ENCODE assay signal across 13 cellular contexts in genomic region chr3:32965617-32966213, GRCh38. TPM values are rescaled to one million over a fixed set of nuclear protein-coding genes. Genes with fewer than 3 reads are reported as not detected.
A peak's percentile ranks its signal among the peaks of the same experiment; 100 is the strongest.
DNase-seq lines count a peak whose midpoint lies in the region; ATAC-seq, FAIRE-seq and TF ChIP-seq lines count a peak whose summit lies in the region.
"Not testable (repeated sequence)": the region's sequence is repeated elsewhere in the genome, so short reads cannot be mapped to it uniquely, and the experiment has no call there.
"Had no signal": no experiment of that assay in that cellular context is flagged by ENCODE, and none has a peak within 500 bp of the region (broad histone marks: within the 10 kb centered on the region; RNA-seq: fewer than 3 reads in every experiment).

No MANE protein-coding gene starts in this region.

- not testable (repeated sequence) for H3K9ac ChIP-seq in K562 (ENCODE audit: insufficient read depth in 1 of 2, low read depth in 2 of 2, low read length in 2 of 2)

- DNase-seq in A549 (ENCODE audit: low read depth in 1 of 2, low spot score in 1 of 2); T-helper 17 cell; K562 (ENCODE audit: extremely low read depth in 1 of 4, low spot score in 3 of 4): not testable (repeated sequence)
- DNase-seq in EH (ENCODE audit: low read depth) = peak; percentile 6
- peak; percentile 24 for DNase-seq in activated CD8-positive, alpha-beta memory T cell treated with anti-CD3 and anti-CD28 coated beads for 24 hours
- DNase-seq in islet precursor cell = peak; percentile 28
- DNase-seq in stimulated activated CD8-positive, alpha-beta memory T cell treated with anti-CD3 and anti-CD28 coated beads, Interleukin-4, amount 100 ng/mL, for 48 hours = peak; percentile 18

- BruUV-seq in K562 (replicated peaks; lab: Mats Ljungman, UMichigan) = not testable (repeated sequence)

- CTCF ChIA-PET in A549 (lab: Yijun Ruan, JAX) = interaction anchor here (1.2 to 2.9 kb wide), 3 partner anchors 16 to 109 kb away, joined by 4 to 8 read pairs (median 4); no protein-coding TSS in a partner anchor
- CTCF ChIA-PET in K562 (lab: Yijun Ruan, JAX; ENCODE audit: low intra/inter-chr PET ratio) = not testable (repeated sequence)

- H3K27me3 Mint-ChIP-seq in T-helper 17 cell; activated T-helper 17 cell treated with anti-CD3 and anti-CD28 coated beads, Interleukin-2, amount 50 U/mL, for 72 hours: not testable (repeated sequence)

- not testable (repeated sequence) for TF ChIP-seq RAD21 in A549 (conservative IDR thresholded peaks at IDR 0.05 in 1 of 2, IDR thresholded peaks at IDR 0.05 in 1 of 2); K562 (CRISPR knock-in tag; conservative IDR thresholded peaks at IDR 0.05 in 1 of 2, IDR thresholded peaks at IDR 0.05 in 1 of 2)

- H2AFZ ChIP-seq in K562 (ENCODE audit: low read depth, low read length) = not testable (repeated sequence)

- peaks cover 11% of the 10 kb centered on the region for H3K9me3 Mint-ChIP-seq in activated T-helper 17 cell treated with anti-CD3 and anti-CD28 coated beads, Interleukin-2, amount 50 U/mL, for 72 hours

- TF ChIP-seq POLR2A in A549 (IDR thresholded peaks at IDR 0.05; ENCODE audit: low read length); K562 (conservative IDR thresholded peaks at IDR 0.05): not testable (repeated sequence)

- H3K4me2 ChIP-seq in A549; K562 (ENCODE audit: insufficient read depth, low read length): not testable (repeated sequence)

- not testable (repeated sequence) for H3K27me3 ChIP-seq in K562 (ENCODE audit: control insufficient read depth in 2 of 2, insufficient read depth in 2 of 2, low read length in 2 of 2)

- intact Hi-C loops in K562 (cut with micrococcal nuclease) = not testable (repeated sequence)

- not testable (repeated sequence) for H3K36me3 ChIP-seq in K562 (ENCODE audit: control insufficient read depth, insufficient read depth, low read length)

- H3K27ac ChIP-seq in A549; K562 (ENCODE audit: extremely low read depth, low read depth, low read length): not testable (repeated sequence)

- not testable (repeated sequence) for H3K9me1 ChIP-seq in K562 (ENCODE audit: control insufficient read depth, insufficient read depth, low read length)

- not testable (repeated sequence) for FAIRE-seq in A549 (lab: Jason Lieb, UNC); K562 (lab: Jason Lieb, UNC)

- not testable (repeated sequence) for H3K4me3 ChIP-seq in A549, K562

- ATAC-seq in A549; T-helper 17 cell; activated T-helper 17 cell treated with anti-CD3 and anti-CD28 coated beads, Interleukin-2, amount 50 U/mL, for 72 hours (replicated peaks); K562: not testable (repeated sequence)

- H3K9me3 ChIP-seq in A549 (peaks cover 27% of the 10 kb centered on the region), K562 (replicated peaks; ENCODE audit: control insufficient read depth, insufficient read depth, low read depth, low read length) (peaks cover 12% of the 10 kb centered on the region; the same call in 1 of the 2 replicates)
- H3K9me3 ChIP-seq in T-helper 17 cell (ENCODE audit: control insufficient read depth, low read length, poor library complexity, severe bottlenecking) = not testable (repeated sequence)

- H3K4me3 Mint-ChIP-seq in T-helper 17 cell; activated T-helper 17 cell treated with anti-CD3 and anti-CD28 coated beads, Interleukin-2, amount 50 U/mL, for 72 hours: not testable (repeated sequence)

- TF ChIP-seq EP300 in A549 (IDR thresholded peaks at IDR 0.05); K562 (IDR thresholded peaks at IDR 0.05; ENCODE audit: low read length): not testable (repeated sequence)

- WGBS in A549 (ENCODE audit: missing lambda C conversion rate) = 31% methylated on average over 2 of the region's 2 CpGs
- WGBS in K562 (ENCODE audit: insufficient coverage, low coverage, missing lambda C conversion rate) = 44% methylated on average over 2 of the region's 2 CpGs

- peaks cover 19% of the 10 kb centered on the region for H3K4me1 Mint-ChIP-seq in T-helper 17 cell
- H3K4me1 Mint-ChIP-seq in activated T-helper 17 cell treated with anti-CD3 and anti-CD28 coated beads, Interleukin-2, amount 50 U/mL, for 72 hours = peaks cover 30% of the 10 kb centered on the region

- H3K27ac Mint-ChIP-seq in T-helper 17 cell = peak overlapping the region; percentile 99
- peak overlapping the region; percentile 86 for H3K27ac Mint-ChIP-seq in activated T-helper 17 cell treated with anti-CD3 and anti-CD28 coated beads, Interleukin-2, amount 50 U/mL, for 72 hours

- POLR2A ChIA-PET in A549 (lab: Yijun Ruan, JAX); K562 (lab: Yijun Ruan, JAX): not testable (repeated sequence)

- TF ChIP-seq CTCF in A549 (IDR thresholded peaks at IDR 0.05); K562 (IDR thresholded peaks at IDR 0.05 in 2 of 3, conservative IDR thresholded peaks at IDR 0.05 in 1 of 3; ENCODE audit: insufficient read depth in 2 of 3, low read depth in 1 of 3, low read length in 3 of 3): not testable (repeated sequence)

- in situ Hi-C loops in K562 (cut with MboI) = not testable (repeated sequence)

- not testable (repeated sequence) for H3K36me3 Mint-ChIP-seq in T-helper 17 cell (ENCODE audit: low read depth)
- H3K36me3 Mint-ChIP-seq in activated T-helper 17 cell treated with anti-CD3 and anti-CD28 coated beads, Interleukin-2, amount 50 U/mL, for 72 hours (ENCODE audit: low read depth) = peaks cover 90% of the 10 kb centered on the region

- not testable (repeated sequence) for H4K20me1 ChIP-seq in K562 (replicated peaks; ENCODE audit: control insufficient read depth, insufficient read depth, low read length)

- H3K79me2 ChIP-seq in K562 (ENCODE audit: control insufficient read depth, insufficient read depth, low read length) = not testable (repeated sequence)

- H3K4me1 ChIP-seq in A549 = peaks cover 14% of the 10 kb centered on the region
- not testable (repeated sequence) for H3K4me1 ChIP-seq in K562 (replicated peaks in 1 of 2; ENCODE audit: control insufficient read depth in 2 of 2, insufficient read depth in 2 of 2, low read length in 2 of 2)

TF ChIP-seq in A549, 52 proteins besides CTCF, POLR2A, EP300 and RAD21:
- peak; percentile 87 for TF ChIP-seq ZFP36 (IDR thresholded peaks at IDR 0.05; ENCODE audit: borderline replicate concordance, partially characterized antibody)

TF ChIP-seq in K562, 482 proteins besides CTCF, POLR2A, EP300 and RAD21 (continues in another document):
- TF ChIP-seq TRIM28 (IDR thresholded peaks at IDR 0.05) (peak; percentile 88), CEBPZ (IDR thresholded peaks at IDR 0.05; ENCODE audit: borderline replicate concordance, low read depth, low read length) (peak; percentile 74; the same call in 1 of the 2 replicates)

RNA-seq across cellular contexts. Expression of gene CCR4, which starts 14.3 kb away (rescaled TPM):
- polyA plus RNA-seq in A549 (2011; rRNA removed) (0.03 TPM in 1 of 2 replicates, not detected in the other), A549 (2017; fragmentation: RNase III; extraction: RNeasy Plus Mini Kit Qiagen cat#74134 plus additional on column Dnase treatment) (not detected in 3 replicates), K562 (2011; rRNA removed) (0.27 and 0.47 TPM in 2 replicates), K562 (2014; fragmentation: Illumina TruSeq; extraction: Trizol) (0.28 and 0.33 TPM in 2 replicates), K562 (2014; fragmentation: Nextera tagmentation; extraction: Ambion mirVana) (under 1 TPM in 1 of 2 experiments, not detected in 1; 0.04 TPM), K562 (2014; rRNA removed) (0.19 and 0.20 TPM in 2 replicates)
- not detected in 2 replicates for polyA plus RNA-seq in A549 (2012; cell fraction: cytosol; rRNA removed)
- 0.01 and 0.02 TPM in 2 replicates for polyA plus RNA-seq in A549 (2012; cell fraction: nucleus; rRNA removed)
- polyA minus RNA-seq in A549 (2011; rRNA and poly(A)+ RNA removed) = 0.15 TPM in 1 of 2 replicates, not detected in the other
- total RNA-seq in T-helper 17 cell (100 to 1,000 TPM; 117 to 149 TPM), K562 (2014; rRNA removed) (0.20 and 0.45 TPM in 2 replicates), K562 (2014; rRNA removed; fragmentation: Illumina TruSeq; extraction: Trizol) (0.22 and 0.45 TPM in 2 replicates), K562 (2015; rRNA removed; fragmentation: Illumina TruSeq; extraction: Trizol) (0.04 TPM in 1 of 2 replicates, not detected in the other), K562 (2021) (0.47 and 0.49 TPM in 2 replicates)
- total RNA-seq in activated T-helper 17 cell treated with anti-CD3 and anti-CD28 coated beads, Interleukin-2, amount 50 U/mL, for 72 hours = 100 to 1,000 TPM; 207 to 271 TPM
- total RNA-seq in K562 (2011; cell fraction: chromatin; rRNA removed; ENCODE audit: low replicate concordance) = 0.65 and 1.2 TPM in 2 replicates
- 0.83 and 0.92 TPM in 2 replicates for total RNA-seq in K562 (2011; cell fraction: nucleolus; rRNA removed)
- total RNA-seq in K562 (2011; cell fraction: nucleoplasm; rRNA removed) = 0.88 and 1.1 TPM in 2 replicates
- 0.25 and 0.36 TPM in 2 replicates for polyA plus RNA-seq in K562 (2011; cell fraction: cytosol; rRNA removed)
- polyA plus RNA-seq in K562 (2011; cell fraction: nucleus; rRNA removed) = 0.17 and 0.21 TPM in 2 replicates
- 0.07 TPM in 2 replicates for polyA plus RNA-seq in K562 (2012)
- polyA minus RNA-seq in K562 (2011; rRNA and poly(A)+ RNA removed) = 0.39 and 0.77 TPM in 2 replicates
- 0.38 and 0.64 TPM in 2 replicates for polyA minus RNA-seq in K562 (2011; cell fraction: cytosol; rRNA and poly(A)+ RNA removed)
- 0.22 and 0.27 TPM in 2 replicates for polyA minus RNA-seq in K562 (2011; cell fraction: nucleus; rRNA and poly(A)+ RNA removed)
- total RNA-seq: A172, A673, Caco-2, Calu3 had no signal
- polyA plus RNA-seq: AG04450 had no signal

Comparison
In these comparisons a context has a peak if more than half of its experiments do, and no peak if none do; other contexts are left out.
1. RNA of gene CCR4, which starts 14.3 kb away (total RNA-seq): 207 to 271 TPM in activated T-helper 17 cell treated with anti-CD3 and anti-CD28 coated beads, Interleukin-2, amount 50 U/mL, for 72 hours and 117 to 149 TPM in T-helper 17 cell; 0.04 to 1.2 TPM in K562; every median in the first group is over 10 times any median in the second.